18 cellular contexts compared by ENCODE assay signal in genomic region chr6:38415231-38416005, GRCh38.
A peak's percentile ranks its signal among the peaks of the same experiment; 100 is the strongest.
DNase-seq lines count a peak whose midpoint lies in the region; ATAC-seq, FAIRE-seq and TF ChIP-seq lines count a peak whose summit lies in the region.
"Had no signal": no experiment of that assay in that cellular context is flagged by ENCODE, and none has a peak within 500 bp of the region (broad histone marks: within the 10 kb centered on the region; RNA-seq: fewer than 3 reads in every experiment).

No MANE protein-coding gene starts in this region.

- peak; percentile 20 for DNase-seq in EL
- peak; percentile 22 for DNase-seq in astrocyte (ENCODE audit: low read depth)
- DNase-seq in memory B cell (ENCODE audit: low spot score in 2 of 2): no peak
- no peak for DNase-seq in tibial nerve (ENCODE audit: low spot score in 2 of 2)
- DNase-seq in effector CD8-positive, alpha-beta T cell (lab: John Stamatoyannopoulos, UW): no peak
- no peak for DNase-seq in Karpas-422
- no peak for DNase-seq in effector CD4-positive, alpha-beta T cell
- DNase-seq: AML-193; Caco-2; CD8-positive, alpha-beta memory T cell; DND-41; H7 had no signal

- H3K27me3 ChIP-seq in astrocyte (ENCODE audit: insufficient read depth, low read length) (no peaks in the 10 kb centered on the region), subcutaneous abdominal adipose tissue (ENCODE audit: control insufficient read depth in 5 of 5, insufficient read depth in 4 of 5, low read length in 5 of 5) (no peaks in the 10 kb centered on the region), tibial nerve (no peaks in the 10 kb centered on the region), Karpas-422 (ENCODE audit: low read length) (no peaks in the 10 kb centered on the region)
- H3K27me3 ChIP-seq: BLaER1 had no signal

- H3K4me2 ChIP-seq in astrocyte (ENCODE audit: low read length) (no peak overlapping the region), Karpas-422 (ENCODE audit: low read depth, low read length, poor library complexity, severe bottlenecking) (no peak overlapping the region)
- H3K4me2 ChIP-seq: BLaER1, GM23338 had no signal

- H3K4me1 ChIP-seq in astrocyte (ENCODE audit: insufficient read depth, low read length) (no peaks in the 10 kb centered on the region), subcutaneous abdominal adipose tissue (ENCODE audit: control insufficient read depth in 5 of 5, insufficient read depth in 5 of 5, low read length in 5 of 5) (peaks cover 0 to 11% (median 3%) of the 10 kb centered on the region in 5 donors), tibial nerve (no peaks in the 10 kb centered on the region), Karpas-422 (ENCODE audit: low read length) (no peaks in the 10 kb centered on the region)
- H3K4me1 ChIP-seq: Caco-2 had no signal

- FAIRE-seq in astrocyte (lab: Jason Lieb, UNC): no peak
- FAIRE-seq: A204.1, GM12878, GM18507 had no signal

- H3K9ac ChIP-seq in astrocyte (ENCODE audit: low read length) (no peak overlapping the region), subcutaneous abdominal adipose tissue (ENCODE audit: low read length in 5 of 5) (no peak overlapping the region), Karpas-422 (ENCODE audit: low read length) (no peak overlapping the region)
- H3K9ac ChIP-seq: BLaER1 had no signal

- no peaks in the 10 kb centered on the region for H3K36me3 ChIP-seq in astrocyte (ENCODE audit: insufficient read depth, low read length)
- no peaks in the 10 kb centered on the region for H3K36me3 ChIP-seq in subcutaneous abdominal adipose tissue (ENCODE audit: control insufficient read depth in 5 of 5, insufficient read depth in 5 of 5, low read length in 5 of 5)
- no peaks in the 10 kb centered on the region for H3K36me3 ChIP-seq in tibial nerve
- H3K36me3 ChIP-seq in Karpas-422 (ENCODE audit: insufficient read depth, low read length): no peaks in the 10 kb centered on the region
- H3K36me3 ChIP-seq: BLaER1 had no signal

- H3K27me3 Mint-ChIP-seq in astrocyte (ENCODE audit: low read depth, unreplicated experiment) (no peaks in the 10 kb centered on the region), memory B cell (no peaks in the 10 kb centered on the region)
- H3K27me3 Mint-ChIP-seq: CD8-positive, alpha-beta memory T cell had no signal

- H3K9me3 Mint-ChIP-seq in astrocyte (ENCODE audit: unreplicated experiment): no peaks in the 10 kb centered on the region
- no peaks in the 10 kb centered on the region for H3K9me3 Mint-ChIP-seq in memory B cell
- H3K9me3 Mint-ChIP-seq: CD8-positive, alpha-beta memory T cell; GM23338 had no signal

- 81 to 87% methylated on average over 5 of the region's 5 CpGs for WGBS in tibial nerve, 2 donors

- H2AFZ ChIP-seq in astrocyte (ENCODE audit: low read depth, low read length) (no peak overlapping the region), Karpas-422 (ENCODE audit: low read length) (no peak overlapping the region)
- H2AFZ ChIP-seq: GM23338 had no signal

- H3K36me3 Mint-ChIP-seq in astrocyte (ENCODE audit: low read depth, unreplicated experiment): peaks cover 6% of the 10 kb centered on the region
- H3K36me3 Mint-ChIP-seq in memory B cell: peaks cover 6% of the 10 kb centered on the region

- no peak overlapping the region for H3K27ac ChIP-seq in astrocyte (ENCODE audit: low read depth, low read length)
- peak overlapping the region; percentile 6 for H3K27ac ChIP-seq in subcutaneous abdominal adipose tissue (ENCODE audit: low read depth, low read length)
- no peak overlapping the region for H3K27ac ChIP-seq in tibial nerve
- H3K27ac ChIP-seq in Karpas-422 (ENCODE audit: low read length): no peak overlapping the region
- H3K27ac ChIP-seq: BLaER1 had no signal

- H3K4me3 ChIP-seq in astrocyte (ENCODE audit: insufficient read depth, low read depth, low read length) (no peak overlapping the region), subcutaneous abdominal adipose tissue (ENCODE audit: low read depth in 1 of 5, low read length in 5 of 5) (no peak overlapping the region), tibial nerve (no peak overlapping the region), Karpas-422 (ENCODE audit: low read length) (no peak overlapping the region)
- H3K4me3 ChIP-seq: BLaER1, GM12878, GM23338 had no signal

- H3K27ac Mint-ChIP-seq in astrocyte (ENCODE audit: unreplicated experiment): no peak overlapping the region
- H3K27ac Mint-ChIP-seq in memory B cell: peak overlapping the region; percentile 11
- H3K27ac Mint-ChIP-seq: GM23338 had no signal

- no peaks in the 10 kb centered on the region for H3K79me2 ChIP-seq in astrocyte (ENCODE audit: insufficient read depth, low read length)
- no peaks in the 10 kb centered on the region for H3K79me2 ChIP-seq in Karpas-422 (ENCODE audit: low read length)

- H3K4me3 Mint-ChIP-seq in astrocyte (ENCODE audit: unreplicated experiment): no peak overlapping the region
- no peak overlapping the region for H3K4me3 Mint-ChIP-seq in memory B cell
- H3K4me3 Mint-ChIP-seq: CD8-positive, alpha-beta memory T cell; GM23338 had no signal

- H3K9me3 ChIP-seq in astrocyte (ENCODE audit: insufficient read depth, low read depth, low read length) (no peaks in the 10 kb centered on the region), subcutaneous abdominal adipose tissue (ENCODE audit: control insufficient read depth in 5 of 5, low read length in 5 of 5) (no peaks in the 10 kb centered on the region), tibial nerve (no peaks in the 10 kb centered on the region), Karpas-422 (ENCODE audit: low read length) (no peaks in the 10 kb centered on the region)
- H3K9me3 ChIP-seq: BLaER1, Caco-2 had no signal

- no peaks in the 10 kb centered on the region for H4K20me1 ChIP-seq in astrocyte (ENCODE audit: insufficient read depth, low read length)
- H4K20me1 ChIP-seq in Karpas-422 (ENCODE audit: insufficient read depth, low read depth, low read length): peaks cover 9% of the 10 kb centered on the region; the same call in 1 of the 2 replicates
- H4K20me1 ChIP-seq: BLaER1 had no signal

- no peak for ATAC-seq in memory B cell (ENCODE audit: low read depth)
- ATAC-seq: GM12878, GM23338 had no signal

- H3K4me1 Mint-ChIP-seq in astrocyte (ENCODE audit: low read depth, unreplicated experiment) (peaks cover 7% of the 10 kb centered on the region), memory B cell (peaks cover 12% of the 10 kb centered on the region)
- H3K4me1 Mint-ChIP-seq: CD8-positive, alpha-beta memory T cell; GM23338 had no signal

- H3K9me2 ChIP-seq in Karpas-422 (replicated peaks; ENCODE audit: insufficient read depth, low read length): no peaks in the 10 kb centered on the region

- no peak for TF ChIP-seq CTCF in astrocyte (IDR thresholded peaks at IDR 0.05; ENCODE audit: insufficient read depth, low read depth, low read length)
- no peak for TF ChIP-seq CTCF in tibial nerve (IDR thresholded peaks at IDR 0.05)

- no peak for TF ChIP-seq EP300 in tibial nerve (IDR thresholded peaks at IDR 0.05)

- no peak for TF ChIP-seq POLR2A in tibial nerve (IDR thresholded peaks at IDR 0.05)

Comparison
In these comparisons a context has a peak if more than half of its experiments do, and no peak if none do; other contexts are left out.
1. DNase-seq: peak in EL (single experiment) and astrocyte (single experiment); none in memory B cell (0 of 2), tibial nerve (0 of 2), effector CD8-positive, alpha-beta T cell (single experiment), Karpas-422 (single experiment) and effector CD4-positive, alpha-beta T cell (single experiment).